In the genomic region with DNA sequence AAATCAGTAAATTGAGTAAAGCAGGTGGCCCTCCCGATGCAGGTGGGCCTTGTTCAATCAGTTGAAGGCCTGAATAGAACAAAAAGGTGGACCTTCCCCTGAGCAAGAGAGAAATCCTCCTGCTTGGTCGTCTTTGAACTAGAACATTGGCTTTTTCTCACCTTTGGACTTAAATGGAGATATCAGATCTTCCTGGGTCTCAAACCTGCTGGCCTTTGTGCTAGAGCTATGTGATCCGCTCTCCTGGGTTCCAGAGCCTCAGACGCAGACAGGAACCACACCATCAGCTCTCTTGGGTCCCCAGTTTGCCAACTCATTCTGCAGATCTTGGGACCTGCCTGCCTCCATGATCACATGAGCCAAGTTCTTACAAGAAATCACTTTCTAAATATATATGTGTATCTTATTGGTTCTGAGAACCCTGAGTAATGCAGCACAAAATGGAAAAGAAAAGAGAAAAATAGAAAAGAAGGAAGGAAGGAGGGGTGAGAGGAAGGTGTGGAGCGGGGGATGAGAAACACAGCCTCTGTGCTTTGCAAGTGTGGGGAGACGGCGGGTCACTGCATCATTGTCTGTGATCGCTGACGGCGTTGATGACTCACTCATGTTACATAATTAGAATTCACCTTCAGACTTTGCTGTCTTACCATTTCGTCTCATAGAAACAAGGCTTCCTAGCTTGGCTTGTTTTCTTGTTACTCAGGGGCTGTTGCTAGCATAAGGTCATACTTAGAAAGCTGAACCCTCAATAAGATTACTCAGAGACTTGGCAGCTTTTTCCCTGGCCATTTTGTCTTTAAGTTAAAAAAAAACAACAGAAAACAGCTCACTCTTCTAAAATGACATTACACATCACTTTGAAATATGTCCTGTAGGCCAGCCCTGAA, we compare ENCODE assay signal across 8 cellular contexts.
DNase-seq lines count a peak whose midpoint lies in the region; ATAC-seq and TF ChIP-seq lines count a peak whose summit lies in the region.

No MANE protein-coding gene starts in this region.

- peak; percentile 90 for DNase-seq in AG08395 (ENCODE audit: low spot score)
- peak; percentile 41 for DNase-seq in GM20000 (ENCODE audit: low spot score)
- DNase-seq in KBM-7: peak; percentile 87
- DNase-seq in activated CD8-positive, alpha-beta T cell treated with anti-CD3 and anti-CD28 coated beads, Interleukin-2, amount 10 ng/mL, durations not matched to agents 7 days and 5 days: peak; percentile 65
- no peak for DNase-seq in cerebellar cortex (ENCODE audit: low spot score)

- in situ Hi-C loops in KBM-7 (cut with MboI; ENCODE audit: low pct_unique_long_range_greater_than_20kb, low sequenced_read_pairs): no loop called here

- peak overlapping the region; percentile 66 for H3K27ac Mint-ChIP-seq in activated CD8-positive, alpha-beta T cell treated with anti-CD3 and anti-CD28 coated beads, Interleukin-2, amount 10 ng/mL, durations not matched to agents 7 days and 5 days
- peak overlapping the region; percentile 80 for H3K27ac Mint-ChIP-seq in stimulated activated naive CD8-positive, alpha-beta T cell treated with anti-CD3 and anti-CD28 coated beads, Interleukin-15, Interleukin-2, amounts not matched to agents 100 ng/mL and 50 ng/mL, for 24 hours

- peak overlapping the region; percentile 18 for H2AFZ ChIP-seq in neuron (ENCODE audit: low read depth, low read length)

- H3K4me1 ChIP-seq in neuron (ENCODE audit: insufficient read depth, low read length): peaks cover 9% of the 10 kb centered on the region

- peaks cover 62% of the 10 kb centered on the region for H3K36me3 Mint-ChIP-seq in activated CD8-positive, alpha-beta T cell treated with anti-CD3 and anti-CD28 coated beads, Interleukin-2, amount 10 ng/mL, durations not matched to agents 7 days and 5 days (ENCODE audit: low read depth)
- peaks cover 67% of the 10 kb centered on the region for H3K36me3 Mint-ChIP-seq in stimulated activated naive CD8-positive, alpha-beta T cell treated with anti-CD3 and anti-CD28 coated beads, Interleukin-15, Interleukin-2, amounts not matched to agents 100 ng/mL and 50 ng/mL, for 24 hours (ENCODE audit: low read depth)

- peaks cover 29% of the 10 kb centered on the region for H3K4me1 Mint-ChIP-seq in activated CD8-positive, alpha-beta T cell treated with anti-CD3 and anti-CD28 coated beads, Interleukin-2, amount 10 ng/mL, durations not matched to agents 7 days and 5 days (ENCODE audit: low read depth)
- H3K4me1 Mint-ChIP-seq in stimulated activated naive CD8-positive, alpha-beta T cell treated with anti-CD3 and anti-CD28 coated beads, Interleukin-15, Interleukin-2, amounts not matched to agents 100 ng/mL and 50 ng/mL, for 24 hours (ENCODE audit: low read depth): peaks cover 64% of the 10 kb centered on the region

- no peaks in the 10 kb centered on the region for H3K36me3 ChIP-seq in neuron (ENCODE audit: insufficient read depth, low read length)

- H3K9me3 Mint-ChIP-seq in activated CD8-positive, alpha-beta T cell treated with anti-CD3 and anti-CD28 coated beads, Interleukin-2, amount 10 ng/mL, durations not matched to agents 7 days and 5 days (ENCODE audit: insufficient read depth): no peaks in the 10 kb centered on the region
- H3K9me3 Mint-ChIP-seq in stimulated activated naive CD8-positive, alpha-beta T cell treated with anti-CD3 and anti-CD28 coated beads, Interleukin-15, Interleukin-2, amounts not matched to agents 100 ng/mL and 50 ng/mL, for 24 hours: peaks cover 3% of the 10 kb centered on the region

- H3K27me3 Mint-ChIP-seq in activated CD8-positive, alpha-beta T cell treated with anti-CD3 and anti-CD28 coated beads, Interleukin-2, amount 10 ng/mL, durations not matched to agents 7 days and 5 days (ENCODE audit: low read depth): no peaks in the 10 kb centered on the region
- H3K27me3 Mint-ChIP-seq in stimulated activated naive CD8-positive, alpha-beta T cell treated with anti-CD3 and anti-CD28 coated beads, Interleukin-15, Interleukin-2, amounts not matched to agents 100 ng/mL and 50 ng/mL, for 24 hours: no peaks in the 10 kb centered on the region

- no peaks in the 10 kb centered on the region for H3K27me3 ChIP-seq in neuron (ENCODE audit: insufficient read depth, low read length)

- ATAC-seq in activated CD8-positive, alpha-beta T cell treated with anti-CD3 and anti-CD28 coated beads, Interleukin-2, amount 10 ng/mL, durations not matched to agents 7 days and 5 days: peak; percentile 87
- ATAC-seq in esophagus mucosa: peak; percentile 83

- TF ChIP-seq CTCF in GM20000 (IDR thresholded peaks at IDR 0.05; ENCODE audit: extremely low read depth, missing control alignments): no peak

- CTCF ChIA-PET in activated CD8-positive, alpha-beta T cell treated with anti-CD3 and anti-CD28 coated beads, Interleukin-2, amount 10 ng/mL, durations not matched to agents 7 days and 5 days (lab: Charles Lee): interaction anchor here (1.1 kb wide), 2 partner anchors 31 to 179 kb away, joined by 3 to 5 read pairs; no protein-coding TSS in a partner anchor

- POLR2A ChIA-PET in activated CD8-positive, alpha-beta T cell treated with anti-CD3 and anti-CD28 coated beads, Interleukin-2, amount 10 ng/mL, durations not matched to agents 7 days and 5 days (lab: Charles Lee): no interaction called here

- H3K4me3 ChIP-seq in neuron (ENCODE audit: low read length): no peak overlapping the region

- no peak overlapping the region for H3K4me3 Mint-ChIP-seq in activated CD8-positive, alpha-beta T cell treated with anti-CD3 and anti-CD28 coated beads, Interleukin-2, amount 10 ng/mL, durations not matched to agents 7 days and 5 days
- H3K4me3 Mint-ChIP-seq in stimulated activated naive CD8-positive, alpha-beta T cell treated with anti-CD3 and anti-CD28 coated beads, Interleukin-15, Interleukin-2, amounts not matched to agents 100 ng/mL and 50 ng/mL, for 24 hours: no peak overlapping the region

- H3K9me3 ChIP-seq in neuron (ENCODE audit: low read length): no peaks in the 10 kb centered on the region
